In the genomic region with DNA sequence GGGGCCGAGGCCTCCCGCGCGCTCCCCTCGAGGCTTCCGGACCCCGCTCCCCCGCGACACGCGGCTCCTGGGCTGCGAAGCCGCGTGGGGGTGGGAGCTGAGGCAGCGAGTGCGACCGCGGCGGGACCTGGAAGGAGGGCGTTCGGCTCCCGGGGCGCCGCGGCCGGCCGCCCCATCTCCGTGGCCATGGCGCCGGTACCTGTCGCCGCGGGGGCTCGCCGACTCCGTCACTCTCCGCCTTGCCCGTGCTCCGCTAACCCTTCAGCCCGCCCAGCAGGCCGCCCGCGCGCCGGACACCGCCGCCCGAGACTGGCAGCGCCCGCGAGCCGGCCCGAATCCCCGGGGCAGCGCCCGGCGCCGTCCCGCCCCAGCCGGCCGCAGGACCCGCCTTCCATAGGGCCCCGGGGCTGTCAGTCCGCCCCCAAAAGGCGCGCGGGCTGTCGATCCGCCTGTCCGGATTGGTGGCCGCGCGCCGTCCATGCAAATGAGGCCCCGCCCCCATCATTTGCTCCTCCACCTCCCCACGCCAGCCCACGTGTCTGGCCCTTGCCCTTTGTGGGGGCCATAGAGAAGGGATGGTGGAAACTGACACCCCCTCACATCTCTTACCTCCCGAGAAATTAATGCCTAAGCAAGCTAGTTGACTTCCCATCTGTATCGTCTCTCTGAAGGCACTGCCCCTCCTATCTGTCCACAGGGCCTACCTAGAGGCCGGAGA, we compare ENCODE assay signal across 8 cellular contexts. TPM values are rescaled to one million over a fixed set of nuclear protein-coding genes. Genes with fewer than 3 reads are reported as not detected.
A peak's percentile ranks its signal among the peaks of the same experiment; 100 is the strongest.
DNase-seq lines count a peak whose midpoint lies in the region; ATAC-seq lines count a peak whose summit lies in the region.

Gene FKBP5, minus strand, starts transcription at position 311 of the 718 bp plus-strand sequence. CDS start 46,091 bp downstream, outside the sequence.

- peak within 1 kb of the TSS; percentile 96 for H3K4me3 Mint-ChIP-seq in memory B cell

- ATAC-seq in GM19025 (IDR thresholded peaks at IDR 0.05; ENCODE audit: low read depth, unreplicated experiment) (peak; percentile 90), HG03280 (IDR thresholded peaks at IDR 0.05; ENCODE audit: unreplicated experiment) (peak; percentile 89), memory B cell (ENCODE audit: low read depth) (peak; percentile 89)

- DNase-seq in Ammon's horn (ENCODE audit: low spot score) (peak; percentile 97), NCI-H82 (lab: John Stamatoyannopoulos, UW) (peak; percentile 96), memory B cell (ENCODE audit: low spot score in 2 of 2) (peak; percentile 81 to 83)
- peak; percentile 76 to 86 (median 78) for DNase-seq in effector memory CD4-positive, alpha-beta T cell
- peak; percentile 83 for DNase-seq in stimulated activated CD8-positive, alpha-beta memory T cell treated with anti-CD3 and anti-CD28 coated beads, Interleukin-12 subunit alpha, Interleukin-12 subunit beta, amount 100 ng/mL, for 24 hours (ENCODE audit: extremely low read depth)

- peaks cover 3% of the 10 kb centered on the region for H3K36me3 ChIP-seq in effector memory CD4-positive, alpha-beta T cell (ENCODE audit: control insufficient read depth, insufficient read depth, low read length)

- no peaks in the 10 kb centered on the region for H3K9me3 Mint-ChIP-seq in memory B cell

- H3K27ac Mint-ChIP-seq in memory B cell = peak within 1 kb of the TSS; percentile 82

- peaks cover 8% of the 10 kb centered on the region for H3K4me1 Mint-ChIP-seq in memory B cell

- peaks cover 3% of the 10 kb centered on the region for H3K4me1 ChIP-seq in effector memory CD4-positive, alpha-beta T cell (ENCODE audit: control insufficient read depth, insufficient read depth, low read length, poor library complexity, severe bottlenecking)

- H3K27me3 Mint-ChIP-seq in memory B cell = no peaks in the 10 kb centered on the region

- no peaks in the 10 kb centered on the region for H3K36me3 Mint-ChIP-seq in memory B cell

- POLR2A ChIA-PET in activated CD8-positive, alpha-beta memory T cell treated with anti-CD3 and anti-CD28 coated beads for 36 hours (lab: Charles Lee) = interaction anchor here (0.6 to 1.5 kb wide), 2 partner anchors 34 to 65 kb away, joined by 3 read pairs; no protein-coding TSS in a partner anchor

- CTCF ChIA-PET in activated CD8-positive, alpha-beta memory T cell treated with anti-CD3 and anti-CD28 coated beads for 36 hours (lab: Charles Lee) = interaction anchor here (0.7 to 2.0 kb wide), 4 partner anchors 22 to 49 kb away, joined by 3 to 4 read pairs (median 4); no protein-coding TSS in a partner anchor

- no peaks in the 10 kb centered on the region for H3K9me3 ChIP-seq in effector memory CD4-positive, alpha-beta T cell (ENCODE audit: control insufficient read depth, low read length)

- H3K27ac ChIP-seq in effector memory CD4-positive, alpha-beta T cell (ENCODE audit: insufficient read depth, low read length, poor library complexity, severe bottlenecking) = peak within 1 kb of the TSS; percentile 78

- H3K4me3 ChIP-seq in effector memory CD4-positive, alpha-beta T cell (ENCODE audit: insufficient read depth, low read depth, low read length, poor library complexity, severe bottlenecking) = peak within 1 kb of the TSS; percentile 95

- H3K27me3 ChIP-seq in effector memory CD4-positive, alpha-beta T cell (replicated peaks; ENCODE audit: control insufficient read depth, insufficient read depth, low read length, poor library complexity, severe bottlenecking) = no peaks in the 10 kb centered on the region

RNA-seq across cellular contexts. Expression of gene FKBP5, which starts in this region (rescaled TPM):
- total RNA-seq in activated CD8-positive, alpha-beta memory T cell treated with anti-CD3 and anti-CD28 coated beads for 36 hours = 10 to 100 TPM; 65.1 to 66.9 TPM

Comparison
In these comparisons a context has a peak if more than half of its experiments do, and no peak if none do; other contexts are left out.
1. Peak in every context shown above with its lines: DNase-seq, ATAC-seq, H3K4me3 ChIP-seq and H3K27ac ChIP-seq.